ENCODE assay signal across 31 cellular contexts in genomic region chr1:162908236-162908635, GRCh38. TPM values are rescaled to one million over a fixed set of nuclear protein-coding genes. Genes with fewer than 3 reads are reported as not detected.
DNase-seq lines count a peak whose midpoint lies in the region; ATAC-seq and TF ChIP-seq lines count a peak whose summit lies in the region.
"Had no signal": no experiment of that assay in that cellular context is flagged by ENCODE, and none has a peak within 500 bp of the region (broad histone marks: within the 10 kb centered on the region; RNA-seq: fewer than 3 reads in every experiment).

No MANE protein-coding gene starts in this region.

- peaks cover 2% of the 10 kb centered on the region; the same call in 1 of the 2 replicates for H3K4me1 ChIP-seq in HEK293 (ENCODE audit: control insufficient read depth, insufficient read depth, low read length)
- H3K4me1 ChIP-seq in skeletal muscle satellite cell (ENCODE audit: control insufficient read depth, insufficient read depth, low read length), result peaks cover 43% of the 10 kb centered on the region
- H3K4me1 ChIP-seq in lower lobe of right lung, result no peaks in the 10 kb centered on the region
- H3K4me1 ChIP-seq: gastroesophageal sphincter had no signal

- no peaks in the 10 kb centered on the region for H3K36me3 ChIP-seq in HEK293 (ENCODE audit: control insufficient read depth in 2 of 2, insufficient read depth in 1 of 2, low read length in 2 of 2)
- H3K36me3 ChIP-seq in skeletal muscle satellite cell (ENCODE audit: insufficient read depth, low read length), result no peaks in the 10 kb centered on the region
- H3K36me3 ChIP-seq in lower lobe of right lung, result no peaks in the 10 kb centered on the region
- H3K36me3 ChIP-seq in WERI-Rb-1, result no peaks in the 10 kb centered on the region
- H3K36me3 ChIP-seq: gastroesophageal sphincter, ovary, suprapubic skin had no signal

- CTCF ChIA-PET in HEK293 (lab: Yijun Ruan, JAX), result interaction anchor here (0.8 to 1.0 kb wide), 2 partner anchors 60 to 161 kb away, joined by 4 read pairs; partner anchors contain the start of gene RGS4

- TF ChIP-seq CTCF in HEK293 (tag by site-specific recombination; IDR thresholded peaks at IDR 0.05) (no peak), fibroblast of mammary gland (conservative IDR thresholded peaks at IDR 0.05; ENCODE audit: control insufficient read depth, insufficient read depth, low read depth, low read length) (no peak), lower lobe of right lung (IDR thresholded peaks at IDR 0.05) (no peak), WERI-Rb-1 (IDR thresholded peaks at IDR 0.05; ENCODE audit: low read depth, low read length) (no peak)

- H3K9ac ChIP-seq in skeletal muscle satellite cell (ENCODE audit: low read depth, low read length), result peak overlapping the region; percentile 81

- H3K4me2 ChIP-seq in skeletal muscle satellite cell (ENCODE audit: low read length), result peak overlapping the region; percentile 77
- H3K4me2 ChIP-seq: GM23338 had no signal

- intact Hi-C loops in lower lobe of right lung (cut with DNase I), result no loop called here

- H3K27me3 ChIP-seq in skeletal muscle satellite cell (ENCODE audit: control insufficient read depth, insufficient read depth, low read length), result no peaks in the 10 kb centered on the region
- no peaks in the 10 kb centered on the region for H3K27me3 ChIP-seq in lower lobe of right lung (ENCODE audit: low read depth)
- no peaks in the 10 kb centered on the region for H3K27me3 ChIP-seq in WERI-Rb-1 (ENCODE audit: insufficient read depth, low read depth, severe bottlenecking)
- H3K27me3 ChIP-seq: gastroesophageal sphincter, ovary, suprapubic skin had no signal

- ATAC-seq in HG02870 (IDR thresholded peaks at IDR 0.05; ENCODE audit: unreplicated experiment), result no peak
- no peak for ATAC-seq in lower lobe of right lung
- ATAC-seq: gastroesophageal sphincter, GM23338, HepG2, left cardiac atrium, WTC11 had no signal

- H3K27ac ChIP-seq in HEK293 (ENCODE audit: extremely low read depth, low read depth, low read length) (no peak overlapping the region), lower lobe of right lung (no peak overlapping the region), WERI-Rb-1 (no peak overlapping the region)
- H3K27ac ChIP-seq: C4-2B, gastroesophageal sphincter, ovary, suprapubic skin had no signal

- H3K4me3 ChIP-seq in HEK293 (ENCODE audit: low read depth, low read length) (no peak overlapping the region), fibroblast of mammary gland (ENCODE audit: control insufficient read depth, low read depth, low read length) (no peak overlapping the region), skeletal muscle satellite cell (ENCODE audit: low read length) (peak overlapping the region; percentile 41), lower lobe of right lung (no peak overlapping the region), WERI-Rb-1 (ENCODE audit: low read depth, low read length) (no peak overlapping the region)
- H3K4me3 ChIP-seq: gastroesophageal sphincter, GM23338, ovary, suprapubic skin had no signal

- peak; percentile 45 for DNase-seq in amniotic epithelial cell (ENCODE audit: low read depth)
- DNase-seq in fibroblast of mammary gland (ENCODE audit: low read depth), result peak; percentile 49
- DNase-seq in NCI-H82 treated with DMSO at 0.1 percent for 48 hours (lab: John Stamatoyannopoulos, UW; ENCODE audit: unreplicated experiment), result no peak
- no peak for DNase-seq in lower lobe of right lung
- DNase-seq in WERI-Rb-1, result no peak
- DNase-seq: activated CD4-positive, alpha-beta T cell treated with anti-CD3 and anti-CD28 coated beads, Interleukin-2, amount 10 ng/mL, durations not matched to agents 24 days and 14 days; activated effector memory CD4-positive, alpha-beta T cell treated with Interleukin-2 at 50 U/mL for 16 hours; activated T-cell treated with anti-CD3 and anti-CD28 coated beads, Interleukin-2, amount 50 U/mL, for 1 hour; DMS79 treated with DMSO at 0.1 percent for 48 hours; hippocampal formation; Karpas-422; left cardiac atrium; NCI-H1436; NCI-H2081; NCI-H345; NCI-H69; nephron progenitor cell; ovary; SIG-M5; stimulated activated CD4-positive, alpha-beta T cell treated with anti-CD3 and anti-CD28 coated beads, Interleukin-1b, Interleukin-23, amount 100 ng/mL, for 48 hours; stimulated activated naive CD4-positive, alpha-beta T cell treated with Interleukin-2 at 50 U/mL for 16 hours had no signal

- H3K9me3 ChIP-seq in HEK293 (ENCODE audit: control insufficient read depth, insufficient read depth, low read depth, low read length) (no peaks in the 10 kb centered on the region), skeletal muscle satellite cell (replicated peaks; ENCODE audit: low read length) (peaks cover 8% of the 10 kb centered on the region), lower lobe of right lung (no peaks in the 10 kb centered on the region), WERI-Rb-1 (ENCODE audit: severe bottlenecking) (peaks cover 5% of the 10 kb centered on the region)
- H3K9me3 ChIP-seq: ovary had no signal

- POLR2A ChIA-PET in HEK293 (lab: Yijun Ruan, JAX), result no interaction called here

TF ChIP-seq in HEK293, 187 proteins besides CTCF, POLR2A, EP300 and RAD21:
- peak; percentile 48; the same call in 1 of the 2 replicates for TF ChIP-seq ZNF335 (tag by site-specific recombination; conservative IDR thresholded peaks at IDR 0.05)
- no peak for TF ChIP-seq ZNF514 (tag by site-specific recombination; IDR thresholded peaks at IDR 0.05)

RNA-seq across cellular contexts. Expression of gene CCDC190, which starts 47.3 kb away (rescaled TPM):
- 0.22 TPM in 1 of 2 replicates, not detected in the other for total RNA-seq in skeletal muscle satellite cell (2012; rRNA removed)
- 5.2 TPM for total RNA-seq in lower lobe of right lung
- total RNA-seq: activated CD4-positive, alpha-beta T cell treated with anti-CD3 and anti-CD28 coated beads, Interleukin-2, amount 10 ng/mL, durations not matched to agents 24 days and 14 days; activated CD8-positive, alpha-beta memory T cell treated with anti-CD3 and anti-CD28 coated beads for 36 hours; gastroesophageal sphincter; GM23338; HepG2; ovary; suprapubic skin; WTC11 had no signal

Comparison
In these comparisons a context has a peak if more than half of its experiments do, and no peak if none do; other contexts are left out.
1. DNase-seq: peak in amniotic epithelial cell (single experiment) and fibroblast of mammary gland (single experiment); none in NCI-H82 treated with DMSO at 0.1 percent for 48 hours (single experiment), lower lobe of right lung (single experiment) and WERI-Rb-1 (single experiment).